ENCODE assay signal across 3 cellular contexts in genomic region chr22:37816543-37817180, GRCh38.
TF ChIP-seq lines count a peak whose summit lies in the region.

No MANE protein-coding gene starts in this region.

TF ChIP-seq in IMR-90, 13 proteins besides CTCF, POLR2A, EP300 and RAD21:
- TF ChIP-seq FOS (IDR thresholded peaks at IDR 0.05; ENCODE audit: low read depth, low read length) (no peak), SMC3 (IDR thresholded peaks at IDR 0.05; ENCODE audit: low read depth, low read length) (no peak), RFX5 (IDR thresholded peaks at IDR 0.05; ENCODE audit: low read depth, low read length) (no peak), CHD1 (IDR thresholded peaks at IDR 0.05; ENCODE audit: low read depth, low read length) (no peak), RCOR1 (IDR thresholded peaks at IDR 0.05; ENCODE audit: insufficient replicate concordance, low read length) (no peak), NFE2L2 (IDR thresholded peaks at IDR 0.05; ENCODE audit: low read depth, low read length) (no peak), CEBPB (IDR thresholded peaks at IDR 0.05; ENCODE audit: low read depth, low read length) (no peak), USF2 (IDR thresholded peaks at IDR 0.05; ENCODE audit: low read depth, low read length) (no peak), MXI1 (IDR thresholded peaks at IDR 0.05; ENCODE audit: borderline replicate concordance, low read depth, low read length) (no peak)

TF ChIP-seq in HepG2, 621 proteins besides CTCF, POLR2A, EP300 and RAD21:
- TF ChIP-seq HNF4A (CRISPR knock-in tag; IDR thresholded peaks at IDR 0.05) (no peak), AGO2 (optimal IDR thresholded peaks at IDR 0.05; ENCODE audit: low read depth, low read length) (peak; percentile 37)

TF ChIP-seq in GM12891, 5 proteins besides CTCF, POLR2A, EP300 and RAD21:
- no peak for TF ChIP-seq POU2F2 (IDR thresholded peaks at IDR 0.05; ENCODE audit: low read depth, low read length)
- no peak for TF ChIP-seq POLR2AphosphoS5 (IDR thresholded peaks at IDR 0.05; ENCODE audit: low read depth, low read length)
- TF ChIP-seq TAF1 (IDR thresholded peaks at IDR 0.05; ENCODE audit: low read depth, low read length), result no peak
- TF ChIP-seq SPI1 (IDR thresholded peaks at IDR 0.05; ENCODE audit: low read depth, low read length), result no peak
- no peak for TF ChIP-seq PAX5 (IDR thresholded peaks at IDR 0.05; ENCODE audit: insufficient read depth, low read length, severe bottlenecking)
TF ChIP-seq in GM12891: peak in this region for 0.
